32 cellular contexts compared by ENCODE assay signal in genomic region chr22:38404419-38404818, GRCh38. TPM values are rescaled to one million over a fixed set of nuclear protein-coding genes. Genes with fewer than 3 reads are reported as not detected.
"Had no signal": no experiment of that assay in that cellular context is flagged by ENCODE, and none has a peak within 500 bp of the region (broad histone marks: within the 10 kb centered on the region; RNA-seq: fewer than 3 reads in every experiment).

No MANE protein-coding gene starts in this region.

- H3K36me3 ChIP-seq: ascending aorta, esophagus squamous epithelium, gastroesophageal sphincter, heart right ventricle had no signal

- H3K4me3 ChIP-seq: ascending aorta, esophagus squamous epithelium, gastroesophageal sphincter, heart right ventricle had no signal

- H3K27ac Mint-ChIP-seq: activated CD4-positive, alpha-beta memory T cell treated with anti-CD3 and anti-CD28 coated beads, Interleukin-2, amount 10 ng/mL, durations not matched to agents 7 days and 5 days; activated CD4-positive, alpha-beta T cell treated with anti-CD3 and anti-CD28 coated beads, Interleukin-2, amount 10 ng/mL, durations not matched to agents 7 days and 5 days; activated naive CD4-positive, alpha-beta T cell treated with anti-CD3 and anti-CD28 coated beads, Interleukin-2, amount 10 ng/mL, durations not matched to agents 7 days and 5 days; activated naive CD4-positive, alpha-beta T cell treated with anti-CD3 and anti-CD28 coated beads, Interleukin-2, amount 50 U/mL, for 72 hours; activated naive CD8-positive, alpha-beta T cell treated with anti-CD3 and anti-CD28 coated beads, Interleukin-2, amount 10 ng/mL, durations not matched to agents 7 days and 5 days; activated T-cell treated with anti-CD3 and anti-CD28 coated beads, Interleukin-2, amount 50 U/mL, for 24 hours; activated T-cell treated with anti-CD3 and anti-CD28 coated beads, Interleukin-2, amount 50 U/mL, for 72 hours; T-helper 17 cell had no signal

- H3K9me3 ChIP-seq: ascending aorta, esophagus squamous epithelium, gastroesophageal sphincter, heart right ventricle had no signal

- ATAC-seq: activated naive CD4-positive, alpha-beta T cell treated with anti-CD3 and anti-CD28 coated beads, Interleukin-2, amount 50 U/mL, for 72 hours; activated T-cell treated with anti-CD3 and anti-CD28 coated beads, Interleukin-2, amount 50 U/mL, for 72 hours; gastroesophageal sphincter; heart right ventricle; T-helper 17 cell had no signal

- H3K27me3 ChIP-seq: ascending aorta, heart right ventricle had no signal

- DNase-seq: activated CD4-positive, alpha-beta memory T cell treated with anti-CD3 and anti-CD28 coated beads, Interleukin-2, amount 10 ng/mL, durations not matched to agents 7 days and 5 days; activated CD4-positive, alpha-beta T cell treated with anti-CD3 and anti-CD28 coated beads for 1 hour; activated CD4-positive, alpha-beta T cell treated with anti-CD3 and anti-CD28 coated beads for 4 hours; activated CD4-positive, alpha-beta T cell treated with anti-CD3 and anti-CD28 coated beads, Interleukin-2, amount 10 ng/mL, durations not matched to agents 7 days and 5 days; activated CD4-positive, alpha-beta T cell treated with anti-CD3 and anti-CD28 coated beads, Interleukin-2, amount 50 U/mL, for 4 hours; activated CD4-positive, CD25-positive, alpha-beta regulatory T cell; activated gamma-delta T cell; activated naive CD4-positive, alpha-beta T cell; activated naive CD4-positive, alpha-beta T cell treated with anti-CD3 and anti-CD28 coated beads, Interleukin-2, amount 10 ng/mL, durations not matched to agents 7 days and 5 days; activated naive CD8-positive, alpha-beta T cell treated with anti-CD3 and anti-CD28 coated beads, Interleukin-2, amount 10 ng/mL, durations not matched to agents 7 days and 5 days; activated T-cell treated with anti-CD3 and anti-CD28 coated beads for 4 hours; activated T-cell treated with anti-CD3 and anti-CD28 coated beads, Interleukin-2, amount 50 U/mL, for 24 hours; activated T-cell treated with anti-CD3 and anti-CD28 coated beads, Interleukin-2, amount 50 U/mL, for 72 hours; cortex of kidney; dermis blood vessel endothelial cell; effector CD8-positive, alpha-beta T cell; esophagus squamous epithelium; foreskin melanocyte; heart right ventricle; T-helper 1 cell; T-helper 17 cell had no signal

- H3K9me3 Mint-ChIP-seq: activated CD4-positive, alpha-beta memory T cell treated with anti-CD3 and anti-CD28 coated beads, Interleukin-2, amount 10 ng/mL, durations not matched to agents 7 days and 5 days; activated CD4-positive, alpha-beta T cell treated with anti-CD3 and anti-CD28 coated beads, Interleukin-2, amount 10 ng/mL, durations not matched to agents 7 days and 5 days; activated naive CD4-positive, alpha-beta T cell treated with anti-CD3 and anti-CD28 coated beads, Interleukin-2, amount 10 ng/mL, durations not matched to agents 7 days and 5 days; activated naive CD4-positive, alpha-beta T cell treated with anti-CD3 and anti-CD28 coated beads, Interleukin-2, amount 50 U/mL, for 72 hours; activated naive CD8-positive, alpha-beta T cell treated with anti-CD3 and anti-CD28 coated beads, Interleukin-2, amount 10 ng/mL, durations not matched to agents 7 days and 5 days; activated T-cell treated with anti-CD3 and anti-CD28 coated beads, Interleukin-2, amount 50 U/mL, for 24 hours; activated T-cell treated with anti-CD3 and anti-CD28 coated beads, Interleukin-2, amount 50 U/mL, for 72 hours had no signal

- H3K4me3 Mint-ChIP-seq: activated CD4-positive, alpha-beta memory T cell treated with anti-CD3 and anti-CD28 coated beads, Interleukin-2, amount 10 ng/mL, durations not matched to agents 7 days and 5 days; activated CD4-positive, alpha-beta T cell treated with anti-CD3 and anti-CD28 coated beads, Interleukin-2, amount 10 ng/mL, durations not matched to agents 7 days and 5 days; activated naive CD4-positive, alpha-beta T cell treated with anti-CD3 and anti-CD28 coated beads, Interleukin-2, amount 10 ng/mL, durations not matched to agents 7 days and 5 days; activated naive CD8-positive, alpha-beta T cell treated with anti-CD3 and anti-CD28 coated beads, Interleukin-2, amount 10 ng/mL, durations not matched to agents 7 days and 5 days; activated T-cell treated with anti-CD3 and anti-CD28 coated beads, Interleukin-2, amount 50 U/mL, for 24 hours; activated T-cell treated with anti-CD3 and anti-CD28 coated beads, Interleukin-2, amount 50 U/mL, for 72 hours; T-helper 17 cell had no signal

- H3K36me3 Mint-ChIP-seq: activated naive CD4-positive, alpha-beta T cell treated with anti-CD3 and anti-CD28 coated beads, Interleukin-2, amount 10 ng/mL, durations not matched to agents 7 days and 5 days; activated naive CD4-positive, alpha-beta T cell treated with anti-CD3 and anti-CD28 coated beads, Interleukin-2, amount 50 U/mL, for 72 hours; activated naive CD8-positive, alpha-beta T cell treated with anti-CD3 and anti-CD28 coated beads, Interleukin-2, amount 10 ng/mL, durations not matched to agents 7 days and 5 days had no signal

- H3K27ac ChIP-seq: ascending aorta, epithelial cell of prostate, esophagus squamous epithelium, gastroesophageal sphincter, heart right ventricle had no signal

- H3K4me1 ChIP-seq: ascending aorta had no signal

- FAIRE-seq: colon, endometrium, endothelial cell of umbilical vein had no signal

RNA-seq across cellular contexts. Expression of gene KCNJ4, which starts 50.6 kb away (rescaled TPM):
- total RNA-seq: activated CD4-positive, alpha-beta memory T cell treated with anti-CD3 and anti-CD28 coated beads, Interleukin-2, amount 10 ng/mL, durations not matched to agents 7 days and 5 days; activated CD4-positive, alpha-beta T cell treated with anti-CD3 and anti-CD28 coated beads, Interleukin-2, amount 10 ng/mL, durations not matched to agents 7 days and 5 days; activated naive CD4-positive, alpha-beta T cell treated with anti-CD3 and anti-CD28 coated beads, Interleukin-2, amount 50 U/mL, for 72 hours; activated naive CD8-positive, alpha-beta T cell treated with anti-CD3 and anti-CD28 coated beads, Interleukin-2, amount 10 ng/mL, durations not matched to agents 7 days and 5 days; activated T-cell treated with anti-CD3 and anti-CD28 coated beads, Interleukin-2, amount 50 U/mL, for 72 hours; ascending aorta; dermis blood vessel endothelial cell; endothelial cell of umbilical vein; esophagus squamous epithelium; fibroblast of lung; fibroblast of villous mesenchyme; gastroesophageal sphincter; glomerular endothelial cell; T-helper 17 cell had no signal
- polyA plus RNA-seq: endothelial cell of umbilical vein, esophagus, fibroblast of lung had no signal
